In the genomic region with DNA sequence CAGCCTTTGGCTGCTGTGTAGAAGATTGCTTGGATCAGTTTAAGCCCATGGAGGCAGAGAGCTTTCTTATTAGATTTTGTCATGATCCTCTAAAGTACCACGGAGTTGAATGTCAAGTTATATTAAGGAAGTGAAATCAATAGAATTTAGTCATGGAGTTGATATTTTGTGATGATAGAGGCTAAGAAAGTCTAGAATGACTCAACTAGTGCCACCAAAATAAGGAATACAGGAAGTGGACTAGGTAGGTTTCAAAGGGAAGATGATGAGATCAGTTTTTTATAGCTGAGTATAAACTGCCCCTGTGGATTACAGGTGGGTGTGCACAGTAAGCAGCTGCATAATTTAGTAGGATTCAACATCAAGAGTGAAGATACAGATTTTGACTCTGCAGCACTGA, we compare ENCODE assay signal across 24 cellular contexts.
A peak's percentile ranks its signal among the peaks of the same experiment; 100 is the strongest.
DNase-seq lines count a peak whose midpoint lies in the region; ATAC-seq and FAIRE-seq lines count a peak whose summit lies in the region.
"Had no signal": no experiment of that assay in that cellular context is flagged by ENCODE, and none has a peak within 500 bp of the region (broad histone marks: within the 10 kb centered on the region; RNA-seq: fewer than 3 reads in every experiment).

No MANE protein-coding gene starts in this region.

- H3K4me3 Mint-ChIP-seq in dendritic cell treated with granulocyte-macrophage colony-stimulating factor and Interleukin-4, amounts not matched to agents 40 ng/mL and 50 ng/mL, for 4 days: no peak overlapping the region
- H3K4me3 Mint-ChIP-seq: activated naive CD8-positive, alpha-beta T cell; neural crest cell had no signal

- H3K36me3 Mint-ChIP-seq in dendritic cell treated with granulocyte-macrophage colony-stimulating factor and Interleukin-4, amounts not matched to agents 40 ng/mL and 50 ng/mL, for 4 days (ENCODE audit: low read depth): no peaks in the 10 kb centered on the region
- H3K36me3 Mint-ChIP-seq: activated naive CD8-positive, alpha-beta T cell had no signal

- H3K9me3 Mint-ChIP-seq in dendritic cell treated with granulocyte-macrophage colony-stimulating factor and Interleukin-4, amounts not matched to agents 40 ng/mL and 50 ng/mL, for 4 days: no peaks in the 10 kb centered on the region
- H3K9me3 Mint-ChIP-seq: neural crest cell had no signal

- DNase-seq in GM18507 (ENCODE audit: extremely low spot score, insufficient read length, low read depth) (no peak), midbrain (lab: John Stamatoyannopoulos, UW) (no peak), NCI-H2227 (lab: John Stamatoyannopoulos, UW; ENCODE audit: unreplicated experiment) (no peak), NCI-H226 (no peak)
- DNase-seq: activated CD4-positive, CD25-positive, alpha-beta regulatory T cell; activated T-cell treated with anti-CD3 and anti-CD28 coated beads, Interleukin-2, amount 50 U/mL, for 48 hours; cortex of kidney; left cardiac atrium; NCI-H1048; NCI-H2081; NCI-H524; OCI-M1; SHP77 treated with DMSO at 0.1 percent for 48 hours; small intestine; stimulated activated CD8-positive, alpha-beta memory T cell treated with anti-CD3 and anti-CD28 coated beads, Interleukin-4, amount 100 ng/mL, for 48 hours had no signal

- H3K27ac Mint-ChIP-seq in dendritic cell treated with granulocyte-macrophage colony-stimulating factor and Interleukin-4, amounts not matched to agents 40 ng/mL and 50 ng/mL, for 4 days: peak overlapping the region; percentile 38
- H3K27ac Mint-ChIP-seq: activated naive CD8-positive, alpha-beta T cell; progenitor cell of endocrine pancreas had no signal

- no peaks in the 10 kb centered on the region for H3K27me3 Mint-ChIP-seq in dendritic cell treated with granulocyte-macrophage colony-stimulating factor and Interleukin-4, amounts not matched to agents 40 ng/mL and 50 ng/mL, for 4 days
- H3K27me3 Mint-ChIP-seq: activated naive CD8-positive, alpha-beta T cell; progenitor cell of endocrine pancreas had no signal

- peak; percentile 18 for FAIRE-seq in GM18507 (lab: Jason Lieb, UNC)
- FAIRE-seq: GM12892, K562, small intestine had no signal

- H3K4me1 Mint-ChIP-seq in dendritic cell treated with granulocyte-macrophage colony-stimulating factor and Interleukin-4, amounts not matched to agents 40 ng/mL and 50 ng/mL, for 4 days (ENCODE audit: low read depth): peaks cover 18% of the 10 kb centered on the region

- intact Hi-C loops in dendritic cell treated with granulocyte-macrophage colony-stimulating factor and Interleukin-4, amounts not matched to agents 40 ng/mL and 50 ng/mL, for 4 days (cut with micrococcal nuclease): no loop called here

- ATAC-seq in GM21447 (IDR thresholded peaks at IDR 0.05; ENCODE audit: unreplicated experiment): peak; percentile 65
- peak; percentile 46 for ATAC-seq in HG03354 (IDR thresholded peaks at IDR 0.05; ENCODE audit: poor library complexity, severe bottlenecking, unreplicated experiment)
- ATAC-seq in GM21515 (IDR thresholded peaks at IDR 0.05; ENCODE audit: unreplicated experiment): no peak
- ATAC-seq: K562, left cardiac atrium had no signal
